16 cellular contexts compared by ENCODE assay signal in genomic region chr1:117663156-117663902, GRCh38. TPM values are rescaled to one million over a fixed set of nuclear protein-coding genes. Genes with fewer than 3 reads are reported as not detected.
DNase-seq lines count a peak whose midpoint lies in the region; ATAC-seq and TF ChIP-seq lines count a peak whose summit lies in the region.
"Had no signal": no experiment of that assay in that cellular context is flagged by ENCODE, and none has a peak within 500 bp of the region (broad histone marks: within the 10 kb centered on the region; RNA-seq: fewer than 3 reads in every experiment).

No MANE protein-coding gene starts in this region.

- H3K4me3 ChIP-seq in HEK293 (ENCODE audit: low read depth, low read length) (no peak overlapping the region), mucosa of descending colon (no peak overlapping the region), tibial artery (no peak overlapping the region)
- H3K4me3 ChIP-seq: left lung had no signal

- peak overlapping the region; percentile 27 for H3K27ac ChIP-seq in CD4-positive, alpha-beta T cell (ENCODE audit: low read depth, low read length)
- no peak overlapping the region for H3K27ac ChIP-seq in HEK293 (ENCODE audit: extremely low read depth, low read depth, low read length)
- H3K27ac ChIP-seq in tibial artery = no peak overlapping the region
- H3K27ac ChIP-seq: left lung had no signal

- DNase-seq in CD4-positive, alpha-beta T cell = no peak
- DNase-seq in mucosa of descending colon (no peak), DMS53 (lab: John Stamatoyannopoulos, UW) (no peak), NCI-H187 treated with DMSO at 0.1 percent for 48 hours (lab: John Stamatoyannopoulos, UW) (no peak), tibial artery (no peak)
- DNase-seq: activated gamma-delta T cell; DMS 273 treated with DMSO at 0.1 percent for 48 hours; left lung; NCI-H2081; NCI-H524; PC-3; posterior cingulate gyrus; stimulated activated CD8-positive, alpha-beta memory T cell treated with anti-CD3 and anti-CD28 coated beads, Interleukin-4, amount 100 ng/mL, for 48 hours had no signal

- TF ChIP-seq CTCF in CD4-positive, alpha-beta T cell (IDR thresholded peaks at IDR 0.05) = no peak
- TF ChIP-seq CTCF in HEK293 (tag by site-specific recombination; IDR thresholded peaks at IDR 0.05) (no peak), mucosa of descending colon (IDR thresholded peaks at IDR 0.05) (no peak), tibial artery (IDR thresholded peaks at IDR 0.05) (no peak)

- peaks cover 4% of the 10 kb centered on the region for H3K27me3 Mint-ChIP-seq in CD4-positive, alpha-beta T cell
- no peaks in the 10 kb centered on the region for H3K27me3 Mint-ChIP-seq in activated T-helper 17 cell treated with anti-CD3 and anti-CD28 coated beads, Interleukin-2, amount 50 U/mL, for 72 hours

- POLR2A ChIA-PET in CD4-positive, alpha-beta T cell (lab: Charles Lee) = interaction anchor here (1.0 to 3.4 kb wide), 3 partner anchors 10 to 603 kb away, joined by 4 to 24 read pairs (median 4); partner anchors contain the start of genes TENT5C and TTF2
- POLR2A ChIA-PET in HEK293 (lab: Yijun Ruan, JAX) = interaction anchor here (0.6 kb wide), 1 partner anchor 55 kb away, joined by 7 read pairs; no protein-coding TSS in a partner anchor

- H3K27me3 ChIP-seq in CD4-positive, alpha-beta T cell (ENCODE audit: control insufficient read depth, insufficient read depth, low read length) = no peaks in the 10 kb centered on the region
- no peaks in the 10 kb centered on the region for H3K27me3 ChIP-seq in tibial artery
- H3K27me3 ChIP-seq: left lung had no signal

- H3K9me3 Mint-ChIP-seq in CD4-positive, alpha-beta T cell = peaks cover 11% of the 10 kb centered on the region
- H3K9me3 Mint-ChIP-seq in activated T-helper 17 cell treated with anti-CD3 and anti-CD28 coated beads, Interleukin-2, amount 50 U/mL, for 72 hours = no peaks in the 10 kb centered on the region

- H3K36me3 ChIP-seq in HEK293 (ENCODE audit: control insufficient read depth in 2 of 2, insufficient read depth in 1 of 2, low read length in 2 of 2) (no peaks in the 10 kb centered on the region), mucosa of descending colon (ENCODE audit: low read depth) (no peaks in the 10 kb centered on the region), tibial artery (no peaks in the 10 kb centered on the region)
- H3K36me3 ChIP-seq: left lung had no signal

- peak overlapping the region; percentile 82 for H3K27ac Mint-ChIP-seq in CD4-positive, alpha-beta T cell
- H3K27ac Mint-ChIP-seq in activated T-helper 17 cell treated with anti-CD3 and anti-CD28 coated beads, Interleukin-2, amount 50 U/mL, for 72 hours = peak overlapping the region; percentile 94

- no peaks in the 10 kb centered on the region for H3K9me3 ChIP-seq in CD4-positive, alpha-beta T cell (ENCODE audit: control insufficient read depth, low read length)
- H3K9me3 ChIP-seq in HEK293 (ENCODE audit: control insufficient read depth, insufficient read depth, low read depth, low read length) = no peaks in the 10 kb centered on the region
- H3K9me3 ChIP-seq in mucosa of descending colon = no peaks in the 10 kb centered on the region
- peaks cover 0 to 3% (median 0%) of the 10 kb centered on the region in 3 donors for H3K9me3 ChIP-seq in tibial artery
- H3K9me3 ChIP-seq: left lung had no signal

- peaks cover 73% of the 10 kb centered on the region for H3K4me1 Mint-ChIP-seq in CD4-positive, alpha-beta T cell (ENCODE audit: low read depth)
- H3K4me1 Mint-ChIP-seq in activated T-helper 17 cell treated with anti-CD3 and anti-CD28 coated beads, Interleukin-2, amount 50 U/mL, for 72 hours = peaks cover 55% of the 10 kb centered on the region

- H3K4me3 Mint-ChIP-seq in CD4-positive, alpha-beta T cell = no peak overlapping the region
- peak overlapping the region; percentile 70 for H3K4me3 Mint-ChIP-seq in activated T-helper 17 cell treated with anti-CD3 and anti-CD28 coated beads, Interleukin-2, amount 50 U/mL, for 72 hours

- peaks cover 10% of the 10 kb centered on the region for H3K36me3 Mint-ChIP-seq in CD4-positive, alpha-beta T cell (ENCODE audit: low read depth)
- H3K36me3 Mint-ChIP-seq in activated T-helper 17 cell treated with anti-CD3 and anti-CD28 coated beads, Interleukin-2, amount 50 U/mL, for 72 hours (ENCODE audit: low read depth) = no peaks in the 10 kb centered on the region

- no peak for ATAC-seq in CD4-positive, alpha-beta T cell (ENCODE audit: poor library complexity)
- no peak for ATAC-seq in activated T-helper 17 cell treated with anti-CD3 and anti-CD28 coated beads, Interleukin-2, amount 50 U/mL, for 72 hours (replicated peaks)
- ATAC-seq in mucosa of descending colon (peak; percentile 51), GM21717 (IDR thresholded peaks at IDR 0.05; ENCODE audit: unreplicated experiment) (no peak)
- ATAC-seq: PC-3 had no signal

- CTCF ChIA-PET in CD4-positive, alpha-beta T cell (lab: Charles Lee) = interaction anchor here (2.4 kb wide), 1 partner anchor 11 kb away, joined by 15 read pairs; no protein-coding TSS in a partner anchor
- CTCF ChIA-PET in HEK293 (lab: Yijun Ruan, JAX) = interaction anchor here (1.4 kb wide), 1 partner anchor 92 kb away, joined by 3 read pairs; no protein-coding TSS in a partner anchor

- intact Hi-C loops in CD4-positive, alpha-beta T cell (cut with DNase I, micrococcal nuclease) = loop anchor here in 1 of 2 experiments (10.0 kb wide), 1 partner anchor 299 kb away; the partner anchor contains the start of gene MAN1A2
- intact Hi-C loops in mucosa of descending colon (cut with DNase I, micrococcal nuclease) (no loop called here), tibial artery (cut with DNase I; ENCODE audit: low total_unique reads) (no loop called here)

- no peaks in the 10 kb centered on the region for H3K4me1 ChIP-seq in HEK293 (ENCODE audit: control insufficient read depth, insufficient read depth, low read length)
- peaks cover 5% of the 10 kb centered on the region for H3K4me1 ChIP-seq in mucosa of descending colon (ENCODE audit: low read depth)
- peaks cover 0 to 3% (median 0%) of the 10 kb centered on the region in 4 donors for H3K4me1 ChIP-seq in tibial artery
- H3K4me1 ChIP-seq: left lung had no signal

TF ChIP-seq in HEK293, 187 proteins besides CTCF, POLR2A, EP300 and RAD21:
- TF ChIP-seq ZNF366 (tag by site-specific recombination; conservative IDR thresholded peaks at IDR 0.05) (no peak), PATZ1 (tag by site-specific recombination; IDR thresholded peaks at IDR 0.05) (no peak), ZNF654 (tag by site-specific recombination; IDR thresholded peaks at IDR 0.05; ENCODE audit: low read depth) (no peak), ZNF302 (tag by site-specific recombination; IDR thresholded peaks at IDR 0.05; ENCODE audit: low read depth) (no peak), ZNF600 (tag by site-specific recombination; IDR thresholded peaks at IDR 0.05) (peak; percentile 18; the same call in 1 of the 2 replicates), OVOL3 (tag by site-specific recombination; IDR thresholded peaks at IDR 0.05) (no peak), ZNF37A (tag by site-specific recombination; IDR thresholded peaks at IDR 0.05) (no peak)

RNA-seq across cellular contexts. Expression of gene TENT5C, which starts 57.5 kb away (rescaled TPM):
- 100 to 1,000 TPM; 122 to 123 TPM for total RNA-seq in CD4-positive, alpha-beta T cell
- 10 to 100 TPM; 30.2 to 37.1 TPM for total RNA-seq in activated T-helper 17 cell treated with anti-CD3 and anti-CD28 coated beads, Interleukin-2, amount 50 U/mL, for 72 hours
- total RNA-seq in mucosa of descending colon = 10 to 100 TPM; 16.5 to 37.4 (median 32.1) TPM
